1 cellular context compared by ENCODE assay signal in the genomic region with DNA sequence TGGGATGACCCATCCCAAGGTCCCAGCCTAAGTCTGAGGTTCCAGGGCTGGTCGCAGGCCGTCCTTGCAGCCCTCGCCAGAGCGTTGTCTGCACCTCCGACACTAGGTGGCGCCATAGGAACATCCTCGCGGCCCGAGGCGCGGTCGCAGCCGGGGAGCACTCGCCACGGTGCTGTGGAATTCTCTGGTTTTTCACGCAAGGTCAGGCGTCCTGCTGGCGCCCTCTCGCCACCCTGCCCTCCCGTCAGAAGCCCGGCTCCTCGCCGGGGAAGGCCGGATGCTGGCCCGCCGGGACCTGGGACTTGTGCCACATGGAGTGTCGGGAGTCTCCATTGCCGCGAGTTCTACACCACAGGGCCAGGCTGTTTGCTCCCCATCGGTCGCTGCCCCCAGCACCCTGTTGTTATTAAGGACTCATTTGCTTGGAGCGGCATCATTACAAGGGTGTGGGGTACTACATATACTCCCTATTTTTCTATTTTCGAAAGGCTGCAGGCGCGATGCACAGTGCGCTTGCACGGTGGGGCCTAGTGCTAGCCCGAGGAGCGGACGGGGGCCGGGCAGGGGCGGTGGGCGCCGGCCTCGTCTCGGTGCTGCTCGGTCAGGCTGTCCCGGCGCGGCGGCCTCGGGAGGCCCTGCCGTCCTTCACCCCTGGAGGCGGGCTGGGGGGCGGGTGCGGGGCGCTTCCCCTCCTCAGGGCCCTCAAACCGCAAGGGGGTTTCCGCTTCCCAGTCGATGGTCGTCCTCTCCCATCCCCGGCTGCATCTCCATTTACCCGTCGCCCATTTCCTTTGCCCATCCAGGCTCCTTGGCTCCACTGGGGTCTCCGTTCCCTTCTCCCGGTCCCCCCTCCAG.
A peak's percentile ranks its signal among the peaks of the same experiment; 100 is the strongest.
TF ChIP-seq lines count a peak whose summit lies in the region.

No MANE protein-coding gene starts in this region.

TF ChIP-seq in K562, 482 proteins besides CTCF, POLR2A, EP300 and RAD21 (continued from another document):
- TF ChIP-seq, protein P1, sequence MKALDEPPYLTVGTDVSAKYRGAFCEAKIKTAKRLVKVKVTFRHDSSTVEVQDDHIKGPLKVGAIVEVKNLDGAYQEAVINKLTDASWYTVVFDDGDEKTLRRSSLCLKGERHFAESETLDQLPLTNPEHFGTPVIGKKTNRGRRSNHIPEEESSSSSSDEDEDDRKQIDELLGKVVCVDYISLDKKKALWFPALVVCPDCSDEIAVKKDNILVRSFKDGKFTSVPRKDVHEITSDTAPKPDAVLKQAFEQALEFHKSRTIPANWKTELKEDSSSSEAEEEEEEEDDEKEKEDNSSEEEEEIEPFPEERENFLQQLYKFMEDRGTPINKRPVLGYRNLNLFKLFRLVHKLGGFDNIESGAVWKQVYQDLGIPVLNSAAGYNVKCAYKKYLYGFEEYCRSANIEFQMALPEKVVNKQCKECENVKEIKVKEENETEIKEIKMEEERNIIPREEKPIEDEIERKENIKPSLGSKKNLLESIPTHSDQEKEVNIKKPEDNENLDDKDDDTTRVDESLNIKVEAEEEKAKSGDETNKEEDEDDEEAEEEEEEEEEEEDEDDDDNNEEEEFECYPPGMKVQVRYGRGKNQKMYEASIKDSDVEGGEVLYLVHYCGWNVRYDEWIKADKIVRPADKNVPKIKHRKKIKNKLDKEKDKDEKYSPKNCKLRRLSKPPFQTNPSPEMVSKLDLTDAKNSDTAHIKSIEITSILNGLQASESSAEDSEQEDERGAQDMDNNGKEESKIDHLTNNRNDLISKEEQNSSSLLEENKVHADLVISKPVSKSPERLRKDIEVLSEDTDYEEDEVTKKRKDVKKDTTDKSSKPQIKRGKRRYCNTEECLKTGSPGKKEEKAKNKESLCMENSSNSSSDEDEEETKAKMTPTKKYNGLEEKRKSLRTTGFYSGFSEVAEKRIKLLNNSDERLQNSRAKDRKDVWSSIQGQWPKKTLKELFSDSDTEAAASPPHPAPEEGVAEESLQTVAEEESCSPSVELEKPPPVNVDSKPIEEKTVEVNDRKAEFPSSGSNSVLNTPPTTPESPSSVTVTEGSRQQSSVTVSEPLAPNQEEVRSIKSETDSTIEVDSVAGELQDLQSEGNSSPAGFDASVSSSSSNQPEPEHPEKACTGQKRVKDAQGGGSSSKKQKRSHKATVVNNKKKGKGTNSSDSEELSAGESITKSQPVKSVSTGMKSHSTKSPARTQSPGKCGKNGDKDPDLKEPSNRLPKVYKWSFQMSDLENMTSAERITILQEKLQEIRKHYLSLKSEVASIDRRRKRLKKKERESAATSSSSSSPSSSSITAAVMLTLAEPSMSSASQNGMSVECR (CRISPR knock-in tag; IDR thresholded peaks at IDR 0.05) = no peak
- peak; percentile 59 for TF ChIP-seq CREM (IDR thresholded peaks at IDR 0.05; ENCODE audit: low read depth)
- TF ChIP-seq HMGN3 (IDR thresholded peaks at IDR 0.05; ENCODE audit: borderline replicate concordance, extremely low read depth, insufficient read length, low read depth, low read length) = peak; percentile 67
- no peak for TF ChIP-seq SMARCB1 (IDR thresholded peaks at IDR 0.05; ENCODE audit: insufficient read length, low read depth)
- TF ChIP-seq, protein P2, sequence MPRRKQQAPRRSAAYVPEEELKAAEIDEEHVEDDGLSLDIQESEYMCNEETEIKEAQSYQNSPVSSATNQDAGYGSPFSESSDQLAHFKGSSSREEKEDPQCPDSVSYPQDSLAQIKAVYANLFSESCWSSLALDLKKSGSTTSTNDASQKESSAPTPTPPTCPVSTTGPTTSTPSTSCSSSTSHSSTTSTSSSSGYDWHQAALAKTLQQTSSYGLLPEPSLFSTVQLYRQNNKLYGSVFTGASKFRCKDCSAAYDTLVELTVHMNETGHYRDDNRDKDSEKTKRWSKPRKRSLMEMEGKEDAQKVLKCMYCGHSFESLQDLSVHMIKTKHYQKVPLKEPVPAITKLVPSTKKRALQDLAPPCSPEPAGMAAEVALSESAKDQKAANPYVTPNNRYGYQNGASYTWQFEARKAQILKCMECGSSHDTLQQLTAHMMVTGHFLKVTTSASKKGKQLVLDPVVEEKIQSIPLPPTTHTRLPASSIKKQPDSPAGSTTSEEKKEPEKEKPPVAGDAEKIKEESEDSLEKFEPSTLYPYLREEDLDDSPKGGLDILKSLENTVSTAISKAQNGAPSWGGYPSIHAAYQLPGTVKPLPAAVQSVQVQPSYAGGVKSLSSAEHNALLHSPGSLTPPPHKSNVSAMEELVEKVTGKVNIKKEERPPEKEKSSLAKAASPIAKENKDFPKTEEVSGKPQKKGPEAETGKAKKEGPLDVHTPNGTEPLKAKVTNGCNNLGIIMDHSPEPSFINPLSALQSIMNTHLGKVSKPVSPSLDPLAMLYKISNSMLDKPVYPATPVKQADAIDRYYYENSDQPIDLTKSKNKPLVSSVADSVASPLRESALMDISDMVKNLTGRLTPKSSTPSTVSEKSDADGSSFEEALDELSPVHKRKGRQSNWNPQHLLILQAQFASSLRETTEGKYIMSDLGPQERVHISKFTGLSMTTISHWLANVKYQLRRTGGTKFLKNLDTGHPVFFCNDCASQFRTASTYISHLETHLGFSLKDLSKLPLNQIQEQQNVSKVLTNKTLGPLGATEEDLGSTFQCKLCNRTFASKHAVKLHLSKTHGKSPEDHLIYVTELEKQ (CRISPR knock-in tag; IDR thresholded peaks at IDR 0.05) = no peak
- TF ChIP-seq SIN3B (IDR thresholded peaks at IDR 0.05; ENCODE audit: low read depth) = no peak
- TF ChIP-seq CC2D1A (IDR thresholded peaks at IDR 0.05) = no peak
- TF ChIP-seq RB1 (IDR thresholded peaks at IDR 0.05; ENCODE audit: low read depth) = peak; percentile 79; the same call in 1 of the 2 replicates
- peak; percentile 53; the same call in 1 of the 2 replicates for TF ChIP-seq CTBP1 (IDR thresholded peaks at IDR 0.05; ENCODE audit: borderline replicate concordance)
- TF ChIP-seq HEY1 (CRISPR knock-in tag; IDR thresholded peaks at IDR 0.05; ENCODE audit: borderline replicate concordance) = no peak
- TF ChIP-seq, protein P3, sequence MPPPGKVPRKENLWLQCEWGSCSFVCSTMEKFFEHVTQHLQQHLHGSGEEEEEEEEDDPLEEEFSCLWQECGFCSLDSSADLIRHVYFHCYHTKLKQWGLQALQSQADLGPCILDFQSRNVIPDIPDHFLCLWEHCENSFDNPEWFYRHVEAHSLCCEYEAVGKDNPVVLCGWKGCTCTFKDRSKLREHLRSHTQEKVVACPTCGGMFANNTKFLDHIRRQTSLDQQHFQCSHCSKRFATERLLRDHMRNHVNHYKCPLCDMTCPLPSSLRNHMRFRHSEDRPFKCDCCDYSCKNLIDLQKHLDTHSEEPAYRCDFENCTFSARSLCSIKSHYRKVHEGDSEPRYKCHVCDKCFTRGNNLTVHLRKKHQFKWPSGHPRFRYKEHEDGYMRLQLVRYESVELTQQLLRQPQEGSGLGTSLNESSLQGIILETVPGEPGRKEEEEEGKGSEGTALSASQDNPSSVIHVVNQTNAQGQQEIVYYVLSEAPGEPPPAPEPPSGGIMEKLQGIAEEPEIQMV (tag; conservative IDR thresholded peaks at IDR 0.05; ENCODE audit: low read depth) = no peak
- TF ChIP-seq, protein P4, sequence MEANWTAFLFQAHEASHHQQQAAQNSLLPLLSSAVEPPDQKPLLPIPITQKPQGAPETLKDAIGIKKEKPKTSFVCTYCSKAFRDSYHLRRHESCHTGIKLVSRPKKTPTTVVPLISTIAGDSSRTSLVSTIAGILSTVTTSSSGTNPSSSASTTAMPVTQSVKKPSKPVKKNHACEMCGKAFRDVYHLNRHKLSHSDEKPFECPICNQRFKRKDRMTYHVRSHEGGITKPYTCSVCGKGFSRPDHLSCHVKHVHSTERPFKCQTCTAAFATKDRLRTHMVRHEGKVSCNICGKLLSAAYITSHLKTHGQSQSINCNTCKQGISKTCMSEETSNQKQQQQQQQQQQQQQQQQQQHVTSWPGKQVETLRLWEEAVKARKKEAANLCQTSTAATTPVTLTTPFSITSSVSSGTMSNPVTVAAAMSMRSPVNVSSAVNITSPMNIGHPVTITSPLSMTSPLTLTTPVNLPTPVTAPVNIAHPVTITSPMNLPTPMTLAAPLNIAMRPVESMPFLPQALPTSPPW (CRISPR knock-in tag; IDR thresholded peaks at IDR 0.05) = 0 out of 2 replicates have a peak, but pooled peaks have one; percentile 10
- peak; percentile 35; the same call in 1 of the 2 replicates for TF ChIP-seq L3MBTL2 (IDR thresholded peaks at IDR 0.05)
- no peak for TF ChIP-seq TCF7L2 (IDR thresholded peaks at IDR 0.05; ENCODE audit: low read depth, low read length)
- TF ChIP-seq LEF1 (IDR thresholded peaks at IDR 0.05) = no peak
- no peak for TF ChIP-seq TAF15 (IDR thresholded peaks at IDR 0.05; ENCODE audit: low read depth, low read length)
- TF ChIP-seq PHF21A (IDR thresholded peaks at IDR 0.05; ENCODE audit: borderline replicate concordance, low read depth) = no peak
- TF ChIP-seq, protein P5, sequence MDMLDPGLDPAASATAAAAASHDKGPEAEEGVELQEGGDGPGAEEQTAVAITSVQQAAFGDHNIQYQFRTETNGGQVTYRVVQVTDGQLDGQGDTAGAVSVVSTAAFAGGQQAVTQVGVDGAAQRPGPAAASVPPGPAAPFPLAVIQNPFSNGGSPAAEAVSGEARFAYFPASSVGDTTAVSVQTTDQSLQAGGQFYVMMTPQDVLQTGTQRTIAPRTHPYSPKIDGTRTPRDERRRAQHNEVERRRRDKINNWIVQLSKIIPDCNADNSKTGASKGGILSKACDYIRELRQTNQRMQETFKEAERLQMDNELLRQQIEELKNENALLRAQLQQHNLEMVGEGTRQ (CRISPR knock-in tag; IDR thresholded peaks at IDR 0.05) = no peak
- no peak for TF ChIP-seq KDM2B (CRISPR knock-in tag; IDR thresholded peaks at IDR 0.05)
- no peak for TF ChIP-seq MAFK (IDR thresholded peaks at IDR 0.05; ENCODE audit: low read length)
- TF ChIP-seq, protein P6, sequence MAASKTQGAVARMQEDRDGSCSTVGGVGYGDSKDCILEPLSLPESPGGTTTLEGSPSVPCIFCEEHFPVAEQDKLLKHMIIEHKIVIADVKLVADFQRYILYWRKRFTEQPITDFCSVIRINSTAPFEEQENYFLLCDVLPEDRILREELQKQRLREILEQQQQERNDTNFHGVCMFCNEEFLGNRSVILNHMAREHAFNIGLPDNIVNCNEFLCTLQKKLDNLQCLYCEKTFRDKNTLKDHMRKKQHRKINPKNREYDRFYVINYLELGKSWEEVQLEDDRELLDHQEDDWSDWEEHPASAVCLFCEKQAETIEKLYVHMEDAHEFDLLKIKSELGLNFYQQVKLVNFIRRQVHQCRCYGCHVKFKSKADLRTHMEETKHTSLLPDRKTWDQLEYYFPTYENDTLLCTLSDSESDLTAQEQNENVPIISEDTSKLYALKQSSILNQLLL (CRISPR knock-in tag; IDR thresholded peaks at IDR 0.05; ENCODE audit: borderline replicate concordance) = no peak
- TF ChIP-seq CBX5 (IDR thresholded peaks at IDR 0.05; ENCODE audit: borderline replicate concordance, low read depth) = peak; percentile 47; the same call in 1 of the 2 replicates
- no peak for TF ChIP-seq ARID1B (IDR thresholded peaks at IDR 0.05)
- TF ChIP-seq, protein P7, sequence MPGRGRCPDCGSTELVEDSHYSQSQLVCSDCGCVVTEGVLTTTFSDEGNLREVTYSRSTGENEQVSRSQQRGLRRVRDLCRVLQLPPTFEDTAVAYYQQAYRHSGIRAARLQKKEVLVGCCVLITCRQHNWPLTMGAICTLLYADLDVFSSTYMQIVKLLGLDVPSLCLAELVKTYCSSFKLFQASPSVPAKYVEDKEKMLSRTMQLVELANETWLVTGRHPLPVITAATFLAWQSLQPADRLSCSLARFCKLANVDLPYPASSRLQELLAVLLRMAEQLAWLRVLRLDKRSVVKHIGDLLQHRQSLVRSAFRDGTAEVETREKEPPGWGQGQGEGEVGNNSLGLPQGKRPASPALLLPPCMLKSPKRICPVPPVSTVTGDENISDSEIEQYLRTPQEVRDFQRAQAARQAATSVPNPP (IDR thresholded peaks at IDR 0.05; ENCODE audit: borderline replicate concordance, insufficient read depth, insufficient read length) = no peak
- no peak for TF ChIP-seq CHD2 (IDR thresholded peaks at IDR 0.05; ENCODE audit: low read depth, low read length)
- no peak for TF ChIP-seq PTTG1 (tag; IDR thresholded peaks at IDR 0.05; ENCODE audit: low read depth)
- TF ChIP-seq ZNF561 (CRISPR knock-in tag; conservative IDR thresholded peaks at IDR 0.05) = no peak
